ENCODE assay signal across 27 cellular contexts in genomic region chr2:121456325-121456724, GRCh38.
"Had no signal": no experiment of that assay in that cellular context is flagged by ENCODE, and none has a peak within 500 bp of the region (broad histone marks: within the 10 kb centered on the region; RNA-seq: fewer than 3 reads in every experiment).

No MANE protein-coding gene starts in this region.

- DNase-seq: activated CD4-positive, alpha-beta T cell treated with anti-CD3 and anti-CD28 coated beads, Interleukin-2, amount 10 ng/mL, durations not matched to agents 24 days and 14 days; activated CD4-positive, alpha-beta T cell treated with anti-CD3 and anti-CD28 coated beads, Interleukin-2, amount 50 U/mL, for 4 hours; activated CD8-positive, alpha-beta T cell treated with anti-CD3 and anti-CD28 coated beads for 36 hours; activated gamma-delta T cell treated with Interleukin-2 at 50 U/mL for 16 hours; activated naive CD4-positive, alpha-beta T cell treated with anti-CD3 and anti-CD28 coated beads for 36 hours; activated naive CD8-positive, alpha-beta T cell treated with anti-CD3 and anti-CD28 coated beads for 36 hours; activated T-cell treated with anti-CD3 and anti-CD28 coated beads, Interleukin-2, amount 50 U/mL, for 4 hours; amygdala; NCI-H1105; NCI-H1417 treated with DMSO at 0.1 percent for 48 hours; NCI-H187 treated with DMSO at 0.1 percent for 48 hours; NCI-H2081; NCI-H226; NCI-H446 treated with DMSO at 0.1 percent for 48 hours; NCI-H524; NCI-H69; SHP77; SJCRH30 had no signal

- FAIRE-seq: TTC549 had no signal

- H3K27ac ChIP-seq: ascending aorta, cardiac muscle cell, SJCRH30, SK-N-MC had no signal

- H3K4me1 ChIP-seq: ascending aorta, SJCRH30 had no signal

- H3K9me3 ChIP-seq: ascending aorta, SJCRH30 had no signal

- ATAC-seq: activated CD8-positive, alpha-beta T cell treated with anti-CD3 and anti-CD28 coated beads for 36 hours; activated T-cell treated with anti-CD3 and anti-CD28 coated beads, Interleukin-2, amount 50 U/mL, for 4 hours; Panc1 had no signal

- H3K27me3 ChIP-seq: ascending aorta, cardiac muscle cell, SJCRH30 had no signal

- H3K4me3 Mint-ChIP-seq: activated CD4-positive, alpha-beta T cell treated with anti-CD3 and anti-CD28 coated beads, Interleukin-2, amount 10 ng/mL, durations not matched to agents 24 days and 14 days; activated CD8-positive, alpha-beta T cell treated with anti-CD3 and anti-CD28 coated beads for 36 hours; activated naive CD4-positive, alpha-beta T cell treated with anti-CD3 and anti-CD28 coated beads for 36 hours; activated naive CD8-positive, alpha-beta T cell treated with anti-CD3 and anti-CD28 coated beads for 36 hours; activated T-cell treated with anti-CD3 and anti-CD28 coated beads, Interleukin-2, amount 50 U/mL, for 4 hours; activated T-helper 1 cell treated with anti-CD3 and anti-CD28 coated beads, Interleukin-12 subunit alpha, Interleukin-12 subunit beta, Interleukin-2, Interleukin-4 antibody, amounts not matched to agents 30 ng/mL and 10 ng/mL and 1 ng/mL, durations not matched to agents 14 hours and 24 hours and 36 hours; central memory CD8-positive, alpha-beta T cell; T-helper 1 cell treated with Interleukin-12 subunit alpha and Interleukin-12 subunit beta and Interleukin-4 antibody, amounts not matched to agents 30 μg/mL and 1 μg/mL, for 36 hours; T-helper 2 cell treated with Interferon-gamma antibody and Interleukin-4, amounts not matched to agents 5 μg/mL and 100 μg/mL, for 36 hours had no signal

- H3K27me3 Mint-ChIP-seq: activated CD4-positive, alpha-beta T cell treated with anti-CD3 and anti-CD28 coated beads, Interleukin-2, amount 10 ng/mL, durations not matched to agents 24 days and 14 days; activated CD8-positive, alpha-beta T cell treated with anti-CD3 and anti-CD28 coated beads for 36 hours; activated naive CD8-positive, alpha-beta T cell treated with anti-CD3 and anti-CD28 coated beads for 36 hours; central memory CD8-positive, alpha-beta T cell had no signal

- H3K9me3 Mint-ChIP-seq: activated CD4-positive, alpha-beta T cell treated with anti-CD3 and anti-CD28 coated beads, Interleukin-2, amount 10 ng/mL, durations not matched to agents 24 days and 14 days; activated CD8-positive, alpha-beta T cell treated with anti-CD3 and anti-CD28 coated beads for 36 hours; activated naive CD4-positive, alpha-beta T cell treated with anti-CD3 and anti-CD28 coated beads for 36 hours; activated naive CD8-positive, alpha-beta T cell treated with anti-CD3 and anti-CD28 coated beads for 36 hours; activated T-cell treated with anti-CD3 and anti-CD28 coated beads, Interleukin-2, amount 50 U/mL, for 4 hours; activated T-helper 1 cell treated with anti-CD3 and anti-CD28 coated beads, Interleukin-12 subunit alpha, Interleukin-12 subunit beta, Interleukin-2, Interleukin-4 antibody, amounts not matched to agents 30 ng/mL and 10 ng/mL and 1 ng/mL, durations not matched to agents 14 hours and 24 hours and 36 hours; central memory CD8-positive, alpha-beta T cell; T-helper 1 cell treated with Interleukin-12 subunit alpha and Interleukin-12 subunit beta and Interleukin-4 antibody, amounts not matched to agents 30 μg/mL and 1 μg/mL, for 36 hours; T-helper 2 cell treated with Interferon-gamma antibody and Interleukin-4, amounts not matched to agents 5 μg/mL and 100 μg/mL, for 36 hours had no signal

- H3K4me1 Mint-ChIP-seq: activated CD4-positive, alpha-beta T cell treated with anti-CD3 and anti-CD28 coated beads, Interleukin-2, amount 10 ng/mL, durations not matched to agents 24 days and 14 days; activated naive CD8-positive, alpha-beta T cell treated with anti-CD3 and anti-CD28 coated beads for 36 hours; central memory CD8-positive, alpha-beta T cell had no signal

- H3K4me3 ChIP-seq: ascending aorta, cardiac muscle cell, SJCRH30, SK-N-MC had no signal

- H3K27ac Mint-ChIP-seq: activated CD4-positive, alpha-beta T cell treated with anti-CD3 and anti-CD28 coated beads, Interleukin-2, amount 10 ng/mL, durations not matched to agents 24 days and 14 days; activated CD8-positive, alpha-beta T cell treated with anti-CD3 and anti-CD28 coated beads for 36 hours; activated T-helper 1 cell treated with anti-CD3 and anti-CD28 coated beads, Interleukin-12 subunit alpha, Interleukin-12 subunit beta, Interleukin-2, Interleukin-4 antibody, amounts not matched to agents 30 ng/mL and 10 ng/mL and 1 ng/mL, durations not matched to agents 14 hours and 24 hours and 36 hours; T-helper 1 cell treated with Interleukin-12 subunit alpha and Interleukin-12 subunit beta and Interleukin-4 antibody, amounts not matched to agents 30 μg/mL and 1 μg/mL, for 36 hours; T-helper 2 cell treated with Interferon-gamma antibody and Interleukin-4, amounts not matched to agents 5 μg/mL and 100 μg/mL, for 36 hours had no signal
